2 cellular contexts compared by ENCODE assay signal in the genomic region with DNA sequence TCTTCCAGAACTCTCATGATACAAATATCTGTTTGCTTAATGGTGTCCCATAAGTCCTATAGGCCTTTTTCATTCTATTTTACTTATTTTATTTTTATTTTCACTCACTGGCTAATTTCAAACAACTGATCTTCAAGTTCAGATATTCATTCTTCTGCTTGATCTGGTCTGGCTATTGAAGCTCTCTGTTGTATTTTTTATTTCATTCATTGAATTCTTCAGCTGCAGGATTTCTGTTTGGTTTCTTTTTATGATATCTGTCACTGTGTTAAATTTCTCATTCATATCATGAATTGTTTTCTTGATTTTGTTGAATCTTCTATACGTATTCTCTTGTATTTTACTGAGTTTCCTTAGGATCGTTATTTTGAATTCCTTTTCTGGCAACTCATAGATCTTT.
TF ChIP-seq lines count a peak whose summit lies in the region.

No MANE protein-coding gene starts in this region.

TF ChIP-seq in HepG2, 621 proteins besides CTCF, POLR2A, EP300 and RAD21:
- TF ChIP-seq ZNF160 (CRISPR knock-in tag; IDR thresholded peaks at IDR 0.05) (peak; percentile 96), FOXM1 (CRISPR knock-in tag; IDR thresholded peaks at IDR 0.05) (no peak)
TF ChIP-seq in HepG2: peak in this region for 1.

TF ChIP-seq in K562, 482 proteins besides CTCF, POLR2A, EP300 and RAD21:
- TF ChIP-seq, protein P1, sequence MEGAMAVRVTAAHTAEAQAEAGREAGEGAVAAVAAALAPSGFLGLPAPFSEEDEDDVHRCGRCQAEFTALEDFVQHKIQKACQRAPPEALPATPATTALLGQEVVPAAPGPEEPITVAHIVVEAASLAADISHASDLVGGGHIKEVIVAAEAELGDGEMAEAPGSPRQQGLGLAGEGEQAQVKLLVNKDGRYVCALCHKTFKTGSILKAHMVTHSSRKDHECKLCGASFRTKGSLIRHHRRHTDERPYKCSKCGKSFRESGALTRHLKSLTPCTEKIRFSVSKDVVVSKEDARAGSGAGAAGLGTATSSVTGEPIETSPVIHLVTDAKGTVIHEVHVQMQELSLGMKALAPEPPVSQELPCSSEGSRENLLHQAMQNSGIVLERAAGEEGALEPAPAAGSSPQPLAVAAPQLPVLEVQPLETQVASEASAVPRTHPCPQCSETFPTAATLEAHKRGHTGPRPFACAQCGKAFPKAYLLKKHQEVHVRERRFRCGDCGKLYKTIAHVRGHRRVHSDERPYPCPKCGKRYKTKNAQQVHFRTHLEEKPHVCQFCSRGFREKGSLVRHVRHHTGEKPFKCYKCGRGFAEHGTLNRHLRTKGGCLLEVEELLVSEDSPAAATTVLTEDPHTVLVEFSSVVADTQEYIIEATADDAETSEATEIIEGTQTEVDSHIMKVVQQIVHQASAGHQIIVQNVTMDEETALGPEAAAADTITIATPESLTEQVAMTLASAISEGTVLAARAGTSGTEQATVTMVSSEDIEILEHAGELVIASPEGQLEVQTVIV (CRISPR knock-in tag; IDR thresholded peaks at IDR 0.05; ENCODE audit: borderline replicate concordance), result no peak
- TF ChIP-seq, protein P2, sequence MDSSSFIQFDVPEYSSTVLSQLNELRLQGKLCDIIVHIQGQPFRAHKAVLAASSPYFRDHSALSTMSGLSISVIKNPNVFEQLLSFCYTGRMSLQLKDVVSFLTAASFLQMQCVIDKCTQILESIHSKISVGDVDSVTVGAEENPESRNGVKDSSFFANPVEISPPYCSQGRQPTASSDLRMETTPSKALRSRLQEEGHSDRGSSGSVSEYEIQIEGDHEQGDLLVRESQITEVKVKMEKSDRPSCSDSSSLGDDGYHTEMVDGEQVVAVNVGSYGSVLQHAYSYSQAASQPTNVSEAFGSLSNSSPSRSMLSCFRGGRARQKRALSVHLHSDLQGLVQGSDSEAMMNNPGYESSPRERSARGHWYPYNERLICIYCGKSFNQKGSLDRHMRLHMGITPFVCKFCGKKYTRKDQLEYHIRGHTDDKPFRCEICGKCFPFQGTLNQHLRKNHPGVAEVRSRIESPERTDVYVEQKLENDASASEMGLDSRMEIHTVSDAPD (CRISPR knock-in tag; IDR thresholded peaks at IDR 0.05), result no peak
- peak; percentile 71; the same call in 1 of the 2 replicates for TF ChIP-seq TRIM28 (IDR thresholded peaks at IDR 0.05)
- no peak for TF ChIP-seq ZC3H4 (CRISPR knock-in tag; IDR thresholded peaks at IDR 0.05; ENCODE audit: borderline replicate concordance)
- no peak for TF ChIP-seq FOS (IDR thresholded peaks at IDR 0.05; ENCODE audit: extremely low read depth, insufficient read length)
